Comparison of ENCODE assay signal across 19 cellular contexts in genomic region chr11:44248109-44248508, GRCh38.
"Had no signal": no experiment of that assay in that cellular context is flagged by ENCODE, and none has a peak within 500 bp of the region (broad histone marks: within the 10 kb centered on the region; RNA-seq: fewer than 3 reads in every experiment).

No MANE protein-coding gene starts in this region.

- H3K4me3 Mint-ChIP-seq: activated naive CD8-positive, alpha-beta T cell; brain; central memory CD8-positive, alpha-beta T cell; memory B cell; stimulated activated effector memory CD8-positive, alpha-beta T cell treated with anti-CD3 and anti-CD28 coated beads, Interleukin-12 subunit alpha, Interleukin-12 subunit beta, amount 100 ng/mL, for 72 hours had no signal

- H3K4me3 ChIP-seq: coronary artery, heart right ventricle, prostate gland, sigmoid colon, upper lobe of right lung had no signal

- H3K27ac Mint-ChIP-seq: activated naive CD8-positive, alpha-beta T cell; brain; memory B cell; stimulated activated effector memory CD8-positive, alpha-beta T cell treated with anti-CD3 and anti-CD28 coated beads, Interleukin-12 subunit alpha, Interleukin-12 subunit beta, amount 100 ng/mL, for 72 hours had no signal

- H3K27me3 ChIP-seq: heart right ventricle, sigmoid colon, upper lobe of right lung had no signal

- H3K27me3 Mint-ChIP-seq: activated naive CD8-positive, alpha-beta T cell; brain; central memory CD8-positive, alpha-beta T cell; memory B cell had no signal

- H3K4me1 ChIP-seq: prostate gland had no signal

- DNase-seq: activated CD4-positive, alpha-beta T cell treated with anti-CD3 and anti-CD28 coated beads, Interleukin-2, amount 50 U/mL, for 1 hour; activated CD8-positive, alpha-beta memory T cell treated with anti-CD3 and anti-CD28 coated beads for 24 hours; activated CD8-positive, alpha-beta memory T cell treated with anti-CD3 and anti-CD28 coated beads, Interleukin-2, amount 50 U/mL, for 48 hours; activated gamma-delta T cell treated with Interleukin-2 at 50 U/mL for 16 hours; heart right ventricle; sigmoid colon; stimulated activated CD4-positive, alpha-beta T cell treated with anti-CD3 and anti-CD28 coated beads, Interleukin-4, amount 100 ng/mL, for 24 hours; T-helper 1 cell; T-helper 9 cell; upper lobe of right lung had no signal

- ATAC-seq: activated CD4-positive, CD25-positive, alpha-beta regulatory T cell treated with anti-CD3 and anti-CD28 coated beads, Interleukin-2, amount 50 U/mL, for 24 hours; SK-N-SH treated with all-trans-retinoic acid at 6 μM for 48 hours; stimulated activated effector memory CD8-positive, alpha-beta T cell treated with anti-CD3 and anti-CD28 coated beads, Interleukin-12 subunit alpha, Interleukin-12 subunit beta, amount 100 ng/mL, for 72 hours; upper lobe of right lung had no signal

- H3K9me3 ChIP-seq: prostate gland had no signal

- H3K27ac ChIP-seq: coronary artery, prostate gland, sigmoid colon, upper lobe of right lung had no signal

- H3K4me1 Mint-ChIP-seq: central memory CD8-positive, alpha-beta T cell; memory B cell; stimulated activated effector memory CD8-positive, alpha-beta T cell treated with anti-CD3 and anti-CD28 coated beads, Interleukin-12 subunit alpha, Interleukin-12 subunit beta, amount 100 ng/mL, for 72 hours had no signal
